12 cellular contexts compared by ENCODE assay signal in genomic region chr1:184223216-184223615, GRCh38.
A peak's percentile ranks its signal among the peaks of the same experiment; 100 is the strongest.
DNase-seq lines count a peak whose midpoint lies in the region; ATAC-seq and TF ChIP-seq lines count a peak whose summit lies in the region.
"Had no signal": no experiment of that assay in that cellular context is flagged by ENCODE, and none has a peak within 500 bp of the region (broad histone marks: within the 10 kb centered on the region; RNA-seq: fewer than 3 reads in every experiment).

No MANE protein-coding gene starts in this region.

- CTCF ChIA-PET in MCF 10A (lab: Yijun Ruan, JAX) = interaction anchor here (0.6 to 7.0 kb wide), 44 partner anchors 10 to 468 kb away, joined by 3 to 122 read pairs (median 4); partner anchors contain the start of gene TSEN15

- peaks cover 5% of the 10 kb centered on the region for H3K4me1 Mint-ChIP-seq in MCF 10A (ENCODE audit: insufficient read depth, unreplicated experiment)
- H3K4me1 Mint-ChIP-seq: activated B cell treated with CpG ODN at 0.5 μM for 24 hours; activated CD8-positive, alpha-beta memory T cell treated with anti-CD3 and anti-CD28 coated beads, Interleukin-2, amount 10 ng/mL, durations not matched to agents 7 days and 5 days had no signal

- intact Hi-C loops in MCF 10A (cut with micrococcal nuclease) = loop anchor here (2.0 kb wide), 2 partner anchors 306 to 340 kb away; no protein-coding TSS in a partner anchor

- DNase-seq in NCI-H510A treated with DMSO at 0.1 percent for 48 hours (lab: John Stamatoyannopoulos, UW) (peak; percentile 4), NCI-H510A (lab: John Stamatoyannopoulos, UW) (no peak), ELF-1 (ENCODE audit: low read depth, low spot score) (peak; percentile 80), amniotic epithelial cell (ENCODE audit: low read depth) (peak; percentile 22), iPS DF 19.7 (ENCODE audit: low read depth, low spot score) (peak; percentile 35), NCI-H1105 treated with DMSO at 0.1 percent for 48 hours (lab: John Stamatoyannopoulos, UW) (no peak), MCF 10A (ENCODE audit: unreplicated experiment) (no peak)
- DNase-seq: activated B cell treated with CpG ODN at 0.5 μM for 24 hours had no signal

- H3K27ac Mint-ChIP-seq in MCF 10A (ENCODE audit: low read depth, unreplicated experiment) = no peak overlapping the region
- H3K27ac Mint-ChIP-seq: activated B cell treated with CpG ODN at 0.5 μM for 24 hours; activated CD8-positive, alpha-beta memory T cell treated with anti-CD3 and anti-CD28 coated beads, Interleukin-2, amount 10 ng/mL, durations not matched to agents 7 days and 5 days; activated naive CD4-positive, alpha-beta T cell treated with anti-CD3 and anti-CD28 coated beads, Interleukin-2, amount 50 U/mL, for 24 hours had no signal

- H3K4me3 Mint-ChIP-seq in MCF 10A (ENCODE audit: unreplicated experiment) = no peak overlapping the region
- H3K4me3 Mint-ChIP-seq: activated B cell treated with CpG ODN at 0.5 μM for 24 hours; activated CD8-positive, alpha-beta memory T cell treated with anti-CD3 and anti-CD28 coated beads, Interleukin-2, amount 10 ng/mL, durations not matched to agents 7 days and 5 days; CD4-positive, CD25-positive, alpha-beta regulatory T cell had no signal

- TF ChIP-seq CTCF in MCF 10A (IDR thresholded peaks at IDR 0.05; ENCODE audit: unreplicated experiment) = no peak

- H3K27me3 Mint-ChIP-seq in MCF 10A (ENCODE audit: insufficient read depth, unreplicated experiment) = peaks cover 15% of the 10 kb centered on the region
- H3K27me3 Mint-ChIP-seq: activated B cell treated with CpG ODN at 0.5 μM for 24 hours; activated CD8-positive, alpha-beta memory T cell treated with anti-CD3 and anti-CD28 coated beads, Interleukin-2, amount 10 ng/mL, durations not matched to agents 7 days and 5 days; CD4-positive, CD25-positive, alpha-beta regulatory T cell had no signal

- BruUV-seq in MCF 10A (replicated peaks; lab: Mats Ljungman, UMichigan) = no TSS peak

- POLR2A ChIA-PET in MCF 10A (lab: Yijun Ruan, JAX) = interaction anchor here (0.7 to 1.0 kb wide), 3 partner anchors 10 to 248 kb away, joined by 3 read pairs; no protein-coding TSS in a partner anchor

- peaks cover 4% of the 10 kb centered on the region for H3K36me3 Mint-ChIP-seq in MCF 10A (ENCODE audit: insufficient read depth, unreplicated experiment)
- H3K36me3 Mint-ChIP-seq: activated CD8-positive, alpha-beta memory T cell treated with anti-CD3 and anti-CD28 coated beads, Interleukin-2, amount 10 ng/mL, durations not matched to agents 7 days and 5 days; activated naive CD4-positive, alpha-beta T cell treated with anti-CD3 and anti-CD28 coated beads, Interleukin-2, amount 50 U/mL, for 24 hours; CD4-positive, CD25-positive, alpha-beta regulatory T cell had no signal

- no peak for ATAC-seq in GM19035 (IDR thresholded peaks at IDR 0.05; ENCODE audit: unreplicated experiment)
- ATAC-seq: activated CD8-positive, alpha-beta memory T cell treated with anti-CD3 and anti-CD28 coated beads, Interleukin-2, amount 10 ng/mL, durations not matched to agents 7 days and 5 days had no signal

- no peaks in the 10 kb centered on the region for H3K9me3 Mint-ChIP-seq in MCF 10A (ENCODE audit: unreplicated experiment)
- H3K9me3 Mint-ChIP-seq: activated B cell treated with CpG ODN at 0.5 μM for 24 hours; activated naive CD4-positive, alpha-beta T cell treated with anti-CD3 and anti-CD28 coated beads, Interleukin-2, amount 50 U/mL, for 24 hours; CD4-positive, CD25-positive, alpha-beta regulatory T cell had no signal

Comparison
In these comparisons a context has a peak if more than half of its experiments do, and no peak if none do; other contexts are left out.
1. DNase-seq: peak in NCI-H510A treated with DMSO at 0.1 percent for 48 hours (single experiment), ELF-1 (single experiment), amniotic epithelial cell (single experiment) and iPS DF 19.7 (single experiment); none in NCI-H510A (single experiment), NCI-H1105 treated with DMSO at 0.1 percent for 48 hours (single experiment) and MCF 10A (single experiment).